Comparison of ENCODE assay signal across 9 cellular contexts in genomic region chrX:65750674-65751469, GRCh38.
DNase-seq lines count a peak whose midpoint lies in the region; ATAC-seq, FAIRE-seq and TF ChIP-seq lines count a peak whose summit lies in the region.
"Had no signal": no experiment of that assay in that cellular context is flagged by ENCODE, and none has a peak within 500 bp of the region (broad histone marks: within the 10 kb centered on the region; RNA-seq: fewer than 3 reads in every experiment).

No MANE protein-coding gene starts in this region.

- no peaks in the 10 kb centered on the region for H3K4me1 ChIP-seq in endothelial cell of umbilical vein (ENCODE audit: control insufficient read depth, extremely low read depth, insufficient read depth, low read length)
- no peaks in the 10 kb centered on the region for H3K4me1 ChIP-seq in hepatocyte (ENCODE audit: insufficient read depth)

- H3K9me2 ChIP-seq in hepatocyte (replicated peaks; ENCODE audit: insufficient read depth) = no peaks in the 10 kb centered on the region

- peak; percentile 99 for DNase-seq in NOMO-1 treated with DMSO at 0.1 percent for 48 hours (lab: John Stamatoyannopoulos, UW; ENCODE audit: unreplicated experiment)
- DNase-seq in endothelial cell of umbilical vein (ENCODE audit: low read depth, low spot score) = no peak
- DNase-seq in RCC 7860 (ENCODE audit: low spot score) = no peak
- DNase-seq in retina = no peak
- no peak for DNase-seq in hepatocyte (ENCODE audit: low spot score)
- no peak for DNase-seq in cerebellar cortex (ENCODE audit: low spot score)

- H3K27me3 ChIP-seq in endothelial cell of umbilical vein (ENCODE audit: control insufficient read depth in 2 of 2, insufficient read depth in 2 of 2, low read length in 2 of 2) (no peaks in the 10 kb centered on the region), hepatocyte (no peaks in the 10 kb centered on the region)

- ATAC-seq in GM18520 (IDR thresholded peaks at IDR 0.05; ENCODE audit: unreplicated experiment) (peak; percentile 79), HG02623 (IDR thresholded peaks at IDR 0.05; ENCODE audit: unreplicated experiment) (peak; percentile 83)

- H2AFZ ChIP-seq in endothelial cell of umbilical vein (ENCODE audit: low read depth, low read length) (no peak overlapping the region), hepatocyte (no peak overlapping the region)

- POLR2A ChIA-PET in endothelial cell of umbilical vein (lab: Charles Lee) = no interaction called here

- H3K9me3 ChIP-seq in endothelial cell of umbilical vein (replicated peaks; ENCODE audit: control insufficient read depth, insufficient read depth, low read length) (no peaks in the 10 kb centered on the region), hepatocyte (ENCODE audit: low read depth) (no peaks in the 10 kb centered on the region)

- H3K4me3 ChIP-seq in endothelial cell of umbilical vein (replicated peaks in 1 of 3; ENCODE audit: insufficient read depth in 1 of 3, low read depth in 1 of 3, low read length in 3 of 3) = no peak overlapping the region
- no peak overlapping the region for H3K4me3 ChIP-seq in hepatocyte

- no peak overlapping the region for H3K9ac ChIP-seq in endothelial cell of umbilical vein (replicated peaks; ENCODE audit: extremely low read depth, insufficient read depth, low read length)

- no TSS peak for BruUV-seq in endothelial cell of umbilical vein (replicated peaks; lab: Mats Ljungman, UMichigan)

- no peaks in the 10 kb centered on the region for H3K9me1 ChIP-seq in endothelial cell of umbilical vein (replicated peaks; ENCODE audit: control insufficient read depth, extremely low read depth, insufficient read depth, low read length)

- WGBS in hepatocyte (ENCODE audit: low lambda C conversion rate, missing lambda C conversion rate) = 79% methylated on average over 6 of the region's 6 CpGs

- H4K20me1 ChIP-seq in endothelial cell of umbilical vein (replicated peaks; ENCODE audit: control insufficient read depth, extremely low read depth, insufficient read depth, low read length) = no peaks in the 10 kb centered on the region
- no peaks in the 10 kb centered on the region for H4K20me1 ChIP-seq in hepatocyte (ENCODE audit: insufficient read depth, poor library complexity, severe bottlenecking)

- CTCF ChIA-PET in endothelial cell of umbilical vein (lab: Charles Lee) = no interaction called here

- H3K4me2 ChIP-seq in endothelial cell of umbilical vein (ENCODE audit: insufficient read depth, low read length) = no peak overlapping the region
- no peak overlapping the region for H3K4me2 ChIP-seq in hepatocyte

- intact Hi-C loops in endothelial cell of umbilical vein (cut with micrococcal nuclease) = no loop called here

- TF ChIP-seq CTCF in endothelial cell of umbilical vein (IDR thresholded peaks at IDR 0.05; ENCODE audit: extremely low read depth in 1 of 2, insufficient read depth in 1 of 2, low read depth in 1 of 2, low read length in 2 of 2) (no peak), hepatocyte (IDR thresholded peaks at IDR 0.05; ENCODE audit: poor library complexity) (no peak)

- dilution Hi-C loops in endothelial cell of umbilical vein (cut with MboI; ENCODE audit: extremely low pct_ligation_motif_present, low sequenced_read_pairs) = no loop called here

- no peaks in the 10 kb centered on the region for H3K79me2 ChIP-seq in endothelial cell of umbilical vein (ENCODE audit: control insufficient read depth, insufficient read depth, low read length)
- H3K79me2 ChIP-seq in hepatocyte = no peaks in the 10 kb centered on the region

- H3K36me3 ChIP-seq in endothelial cell of umbilical vein (ENCODE audit: control insufficient read depth in 2 of 2, extremely low read depth in 1 of 2, insufficient read depth in 2 of 2, low read length in 2 of 2) = no peaks in the 10 kb centered on the region
- H3K36me3 ChIP-seq in hepatocyte (replicated peaks; ENCODE audit: insufficient read depth, low read depth) = no peaks in the 10 kb centered on the region

- no peak for FAIRE-seq in endothelial cell of umbilical vein (lab: Jason Lieb, UNC)
- no peak for FAIRE-seq in RCC 7860 (lab: Jason Lieb, UNC)
- FAIRE-seq: islet of Langerhans had no signal

- no peak overlapping the region for H3K27ac ChIP-seq in endothelial cell of umbilical vein (ENCODE audit: insufficient read depth, low read depth, low read length)
- no peak overlapping the region for H3K27ac ChIP-seq in hepatocyte

- no peak for TF ChIP-seq POLR2A in endothelial cell of umbilical vein (IDR thresholded peaks at IDR 0.05; ENCODE audit: low read depth, low read length)

TF ChIP-seq in endothelial cell of umbilical vein, 7 proteins besides CTCF, POLR2A, EP300 and RAD21:
- TF ChIP-seq GATA2 (IDR thresholded peaks at IDR 0.05; ENCODE audit: insufficient read depth, insufficient read length, low read depth, low read length) = no peak
- TF ChIP-seq FOS (IDR thresholded peaks at IDR 0.05; ENCODE audit: borderline replicate concordance, insufficient read depth, low read length) = no peak
- peak; percentile 37 for TF ChIP-seq POLR2AphosphoS5 (IDR thresholded peaks at IDR 0.05; ENCODE audit: insufficient read depth, low read depth, low read length)
- no peak for TF ChIP-seq EZH2 (IDR thresholded peaks at IDR 0.05; ENCODE audit: borderline replicate concordance, low read depth, low read length, severe bottlenecking)
